In genomic region chr7:102129636-102130370, GRCh38 we compare ENCODE assay signal across 23 cellular contexts.
DNase-seq lines count a peak whose midpoint lies in the region; ATAC-seq and TF ChIP-seq lines count a peak whose summit lies in the region.
"Had no signal": no experiment of that assay in that cellular context is flagged by ENCODE, and none has a peak within 500 bp of the region (broad histone marks: within the 10 kb centered on the region; RNA-seq: fewer than 3 reads in every experiment).

No MANE protein-coding gene starts in this region.

- H3K9me3 ChIP-seq in endodermal cell (ENCODE audit: control insufficient read depth, low read length), result peaks cover 5% of the 10 kb centered on the region
- H3K9me3 ChIP-seq in osteoblast (ENCODE audit: low read depth, low read length), result no peaks in the 10 kb centered on the region
- H3K9me3 ChIP-seq in hepatocyte (ENCODE audit: low read depth), result no peaks in the 10 kb centered on the region
- H3K9me3 ChIP-seq: ascending aorta, right atrium auricular region, testis had no signal

- H3K36me3 ChIP-seq in endodermal cell (ENCODE audit: control insufficient read depth, insufficient read depth, low read length), result peaks cover 28% of the 10 kb centered on the region
- no peaks in the 10 kb centered on the region for H3K36me3 ChIP-seq in osteoblast (ENCODE audit: insufficient read depth, low read length)
- no peaks in the 10 kb centered on the region for H3K36me3 ChIP-seq in hepatocyte (replicated peaks; ENCODE audit: insufficient read depth, low read depth)
- H3K36me3 ChIP-seq: ascending aorta, right atrium auricular region had no signal

- no peak overlapping the region for H3K9ac ChIP-seq in endodermal cell (ENCODE audit: extremely low read depth, low read length, poor library complexity, severe bottlenecking)
- H3K9ac ChIP-seq: GM23248 had no signal

- H3K27me3 Mint-ChIP-seq in endodermal cell (ENCODE audit: insufficient read depth), result no peaks in the 10 kb centered on the region
- H3K27me3 Mint-ChIP-seq: activated naive CD4-positive, alpha-beta T cell treated with anti-CD3 and anti-CD28 coated beads, Interleukin-2, amount 50 U/mL, for 24 hours had no signal

- no peaks in the 10 kb centered on the region for H3K9me2 ChIP-seq in hepatocyte (replicated peaks; ENCODE audit: insufficient read depth)

- H3K9me3 Mint-ChIP-seq in endodermal cell, result no peaks in the 10 kb centered on the region
- H3K9me3 Mint-ChIP-seq: activated naive CD4-positive, alpha-beta T cell treated with anti-CD3 and anti-CD28 coated beads, Interleukin-2, amount 50 U/mL, for 24 hours; activated T-cell treated with anti-CD3 and anti-CD28 coated beads, Interleukin-2, amount 50 U/mL, for 72 hours; mesothelial cell of epicardium had no signal

- peaks cover 61% of the 10 kb centered on the region for H3K36me3 Mint-ChIP-seq in endodermal cell (ENCODE audit: low read depth)

- H3K4me1 ChIP-seq in endodermal cell (ENCODE audit: control insufficient read depth, insufficient read depth, low read length), result no peaks in the 10 kb centered on the region
- peaks cover 19% of the 10 kb centered on the region for H3K4me1 ChIP-seq in osteoblast (ENCODE audit: insufficient read depth, low read length)
- H3K4me1 ChIP-seq in hepatocyte (ENCODE audit: insufficient read depth), result peaks cover 6% of the 10 kb centered on the region
- H3K4me1 ChIP-seq: testis had no signal

- ATAC-seq in HG03159 (IDR thresholded peaks at IDR 0.05; ENCODE audit: unreplicated experiment), result no peak
- ATAC-seq: activated T-cell treated with anti-CD3 and anti-CD28 coated beads, Interleukin-2, amount 50 U/mL, for 72 hours; left colon had no signal

- H3K4me3 ChIP-seq in endodermal cell (ENCODE audit: low read length), result no peak overlapping the region
- no peak overlapping the region for H3K4me3 ChIP-seq in osteoblast (ENCODE audit: insufficient read depth, low read length)
- no peak overlapping the region for H3K4me3 ChIP-seq in hepatocyte
- H3K4me3 ChIP-seq: ascending aorta, GM23248, right atrium auricular region, testis had no signal

- H4K20me1 ChIP-seq in osteoblast (ENCODE audit: insufficient read depth, low read length) (no peaks in the 10 kb centered on the region), hepatocyte (ENCODE audit: insufficient read depth, poor library complexity, severe bottlenecking) (no peaks in the 10 kb centered on the region)

- H2AFZ ChIP-seq in osteoblast (ENCODE audit: low read length) (no peak overlapping the region), hepatocyte (no peak overlapping the region)
- H2AFZ ChIP-seq: GM23248 had no signal

- peak overlapping the region; percentile 66 for H3K27ac Mint-ChIP-seq in endodermal cell
- H3K27ac Mint-ChIP-seq: activated naive CD4-positive, alpha-beta T cell treated with anti-CD3 and anti-CD28 coated beads, Interleukin-2, amount 50 U/mL, for 24 hours; activated T-cell treated with anti-CD3 and anti-CD28 coated beads, Interleukin-2, amount 50 U/mL, for 72 hours; mesothelial cell of epicardium had no signal

- H3K79me2 ChIP-seq in osteoblast (ENCODE audit: insufficient read depth, low read length) (no peaks in the 10 kb centered on the region), hepatocyte (peaks cover 4% of the 10 kb centered on the region)

- DNase-seq in DMS79 treated with DMSO at 0.1 percent for 48 hours (lab: John Stamatoyannopoulos, UW) (peak; percentile 16), NCI-H460 (ENCODE audit: extremely low read depth, low read depth) (peak; percentile 51), endodermal cell (no peak), osteoblast (ENCODE audit: insufficient read length, low spot score, missing footprints) (peak; percentile 81), NAMALWA (ENCODE audit: low spot score) (no peak), hepatocyte (ENCODE audit: low spot score) (no peak)
- DNase-seq: activated CD8-positive, alpha-beta memory T cell treated with anti-CD3 and anti-CD28 coated beads for 24 hours; activated T-cell treated with anti-CD3 and anti-CD28 coated beads, Interleukin-2, amount 50 U/mL, for 72 hours; cortex of kidney; EL; foreskin fibroblast; GM23248; left colon; NCI-H1417; NCI-H226; NK-92 treated with Interleukin-12 subunit alpha and Interleukin-12 subunit beta, amount 100 ng/mL, for 24 hours; T-helper 9 cell; testis had no signal

- H3K27me3 ChIP-seq in endodermal cell (ENCODE audit: control insufficient read depth, insufficient read depth, low read length, poor library complexity, severe bottlenecking), result no peaks in the 10 kb centered on the region
- H3K27me3 ChIP-seq in osteoblast (ENCODE audit: insufficient read depth, low read length), result no peaks in the 10 kb centered on the region
- no peaks in the 10 kb centered on the region for H3K27me3 ChIP-seq in hepatocyte
- H3K27me3 ChIP-seq: ascending aorta, right atrium auricular region, testis had no signal

- H3K4me2 ChIP-seq in osteoblast (ENCODE audit: insufficient read depth, low read length) (no peak overlapping the region), hepatocyte (no peak overlapping the region)

- 71 to 86% methylated on average over 14 to 15 of the region's 15 CpGs for WGBS in endodermal cell (ENCODE audit: insufficient coverage in 1 of 2, insufficient read length in 1 of 2), 2 experiments
- 84% methylated on average over 15 of the region's 15 CpGs for WGBS in hepatocyte (ENCODE audit: low lambda C conversion rate, missing lambda C conversion rate)

- H3K4me3 Mint-ChIP-seq in endodermal cell, result no peak overlapping the region
- H3K4me3 Mint-ChIP-seq: activated naive CD4-positive, alpha-beta T cell treated with anti-CD3 and anti-CD28 coated beads, Interleukin-2, amount 50 U/mL, for 24 hours; activated T-cell treated with anti-CD3 and anti-CD28 coated beads, Interleukin-2, amount 50 U/mL, for 72 hours; mesothelial cell of epicardium had no signal

- peaks cover 8% of the 10 kb centered on the region for H3K4me1 Mint-ChIP-seq in endodermal cell
- H3K4me1 Mint-ChIP-seq: activated naive CD4-positive, alpha-beta T cell treated with anti-CD3 and anti-CD28 coated beads, Interleukin-2, amount 50 U/mL, for 24 hours had no signal

- TF ChIP-seq CTCF in endodermal cell (conservative IDR thresholded peaks at IDR 0.05), result no peak
- no peak for TF ChIP-seq CTCF in osteoblast (IDR thresholded peaks at IDR 0.05; ENCODE audit: extremely low read depth, low read depth, low read length)
- no peak for TF ChIP-seq CTCF in hepatocyte (IDR thresholded peaks at IDR 0.05; ENCODE audit: poor library complexity)

- H3K27ac ChIP-seq in endodermal cell (ENCODE audit: low read depth, low read length) (peak overlapping the region; percentile 16), osteoblast (ENCODE audit: low read depth, low read length) (no peak overlapping the region), hepatocyte (no peak overlapping the region)
- H3K27ac ChIP-seq: ascending aorta, GM23248, right atrium auricular region, testis had no signal

Comparison
In these comparisons a context has a peak if more than half of its experiments do, and no peak if none do; other contexts are left out.
1. DNase-seq: peak in DMS79 treated with DMSO at 0.1 percent for 48 hours (single experiment), NCI-H460 (single experiment) and osteoblast (single experiment); none in endodermal cell (single experiment), NAMALWA (single experiment) and hepatocyte (single experiment).